11 cellular contexts compared by ENCODE assay signal in genomic region chr7:129783097-129783919, GRCh38.
DNase-seq lines count a peak whose midpoint lies in the region; ATAC-seq lines count a peak whose summit lies in the region.
"Had no signal": no experiment of that assay in that cellular context is flagged by ENCODE, and none has a peak within 500 bp of the region (broad histone marks: within the 10 kb centered on the region; RNA-seq: fewer than 3 reads in every experiment).

No MANE protein-coding gene starts in this region.

- H3K27me3 ChIP-seq in iPS-15b (ENCODE audit: control insufficient read depth, insufficient read depth, low read length): peaks cover 76% of the 10 kb centered on the region

- H3K36me3 Mint-ChIP-seq in activated naive CD4-positive, alpha-beta T cell treated with anti-CD3 and anti-CD28 coated beads, Interleukin-2, amount 10 ng/mL, durations not matched to agents 7 days and 5 days: peaks cover 3% of the 10 kb centered on the region
- peaks cover 0 to 3% of the 10 kb centered on the region in 2 donors for H3K36me3 Mint-ChIP-seq in activated T-cell treated with anti-CD3 and anti-CD28 coated beads, Interleukin-2, amount 50 U/mL, for 72 hours (ENCODE audit: insufficient read depth in 2 of 2)

- H3K27me3 Mint-ChIP-seq in activated naive CD4-positive, alpha-beta T cell treated with anti-CD3 and anti-CD28 coated beads, Interleukin-2, amount 10 ng/mL, durations not matched to agents 7 days and 5 days: peaks cover 99% of the 10 kb centered on the region
- H3K27me3 Mint-ChIP-seq in activated T-cell treated with anti-CD3 and anti-CD28 coated beads, Interleukin-2, amount 50 U/mL, for 72 hours (ENCODE audit: low read depth): peaks cover 70% of the 10 kb centered on the region

- H3K36me3 ChIP-seq in iPS-15b (ENCODE audit: control insufficient read depth, insufficient read depth, low read length): no peaks in the 10 kb centered on the region
- H3K36me3 ChIP-seq: MG63 had no signal

- peaks cover 42% of the 10 kb centered on the region for H3K4me1 Mint-ChIP-seq in activated naive CD4-positive, alpha-beta T cell treated with anti-CD3 and anti-CD28 coated beads, Interleukin-2, amount 10 ng/mL, durations not matched to agents 7 days and 5 days
- peaks cover 52% of the 10 kb centered on the region for H3K4me1 Mint-ChIP-seq in activated T-cell treated with anti-CD3 and anti-CD28 coated beads, Interleukin-2, amount 50 U/mL, for 72 hours (ENCODE audit: low read depth)

- peak overlapping the region; percentile 47 for H3K4me3 Mint-ChIP-seq in activated naive CD4-positive, alpha-beta T cell treated with anti-CD3 and anti-CD28 coated beads, Interleukin-2, amount 10 ng/mL, durations not matched to agents 7 days and 5 days
- H3K4me3 Mint-ChIP-seq in activated T-cell treated with anti-CD3 and anti-CD28 coated beads, Interleukin-2, amount 50 U/mL, for 72 hours: peak overlapping the region; percentile 67 to 92

- no peaks in the 10 kb centered on the region for H3K9me3 ChIP-seq in iPS-15b (ENCODE audit: control insufficient read depth, insufficient read depth, low read length)
- H3K9me3 ChIP-seq: MG63 had no signal

- DNase-seq in activated naive CD4-positive, alpha-beta T cell treated with anti-CD3 and anti-CD28 coated beads, Interleukin-2, amount 10 ng/mL, durations not matched to agents 7 days and 5 days: no peak
- no peak for DNase-seq in activated naive CD4-positive, alpha-beta T cell treated with Interleukin-2 at 50 U/mL for 16 hours
- peak in 1 of 2 donors; percentile 23 for DNase-seq in activated T-cell treated with anti-CD3 and anti-CD28 coated beads, Interleukin-2, amount 50 U/mL, for 72 hours
- DNase-seq in stimulated activated naive CD8-positive, alpha-beta T cell treated with anti-CD3 and anti-CD28 coated beads, Interleukin-15, Interleukin-2, amounts not matched to agents 100 U/mL and 50 U/mL, for 24 hours: peak; percentile 20
- DNase-seq in NCI-H2227 treated with DMSO at 0.1 percent for 48 hours (lab: John Stamatoyannopoulos, UW): no peak
- DNase-seq: MG63; stimulated activated CD4-positive, alpha-beta T cell treated with anti-CD3 and anti-CD28 coated beads, Interleukin-12 subunit alpha, Interleukin-12 subunit beta, amount 100 ng/mL, for 4 hours; stimulated activated CD8-positive, alpha-beta memory T cell treated with anti-CD3 and anti-CD28 coated beads, Interleukin-4, amount 100 ng/mL, for 48 hours had no signal

- peak overlapping the region; percentile 75 for H3K4me3 ChIP-seq in iPS-15b (ENCODE audit: low read depth, low read length)
- H3K4me3 ChIP-seq: MG63 had no signal

- no peaks in the 10 kb centered on the region for H3K9me3 Mint-ChIP-seq in activated naive CD4-positive, alpha-beta T cell treated with anti-CD3 and anti-CD28 coated beads, Interleukin-2, amount 10 ng/mL, durations not matched to agents 7 days and 5 days
- no peaks in the 10 kb centered on the region for H3K9me3 Mint-ChIP-seq in activated T-cell treated with anti-CD3 and anti-CD28 coated beads, Interleukin-2, amount 50 U/mL, for 72 hours

- CTCF ChIA-PET in activated naive CD4-positive, alpha-beta T cell treated with anti-CD3 and anti-CD28 coated beads, Interleukin-2, amount 10 ng/mL, durations not matched to agents 7 days and 5 days (lab: Charles Lee): no interaction called here

- ATAC-seq in activated T-cell treated with anti-CD3 and anti-CD28 coated beads, Interleukin-2, amount 50 U/mL, for 72 hours (replicated peaks in 1 of 2): no peak
- ATAC-seq in stimulated activated naive CD8-positive, alpha-beta T cell treated with anti-CD3 and anti-CD28 coated beads, Interleukin-15, Interleukin-2, amounts not matched to agents 100 U/mL and 50 U/mL, for 24 hours: no peak
- no peak for ATAC-seq in HG02885 (IDR thresholded peaks at IDR 0.05; ENCODE audit: poor library complexity, unreplicated experiment)
- no peak for ATAC-seq in GM18517 (IDR thresholded peaks at IDR 0.05; ENCODE audit: unreplicated experiment)

- no peak overlapping the region for H3K9ac ChIP-seq in iPS-15b (ENCODE audit: low read depth, low read length)

- H3K27ac Mint-ChIP-seq in activated naive CD4-positive, alpha-beta T cell treated with anti-CD3 and anti-CD28 coated beads, Interleukin-2, amount 10 ng/mL, durations not matched to agents 7 days and 5 days: peak overlapping the region; percentile 65
- no peak overlapping the region for H3K27ac Mint-ChIP-seq in activated T-cell treated with anti-CD3 and anti-CD28 coated beads, Interleukin-2, amount 50 U/mL, for 72 hours

- peaks cover 12% of the 10 kb centered on the region for H3K4me1 ChIP-seq in iPS-15b (ENCODE audit: control insufficient read depth, insufficient read depth, low read length)
